In genomic region chr1:39130297-39130696, GRCh38 we compare ENCODE assay signal across 11 cellular contexts.
A peak's percentile ranks its signal among the peaks of the same experiment; 100 is the strongest.
DNase-seq lines count a peak whose midpoint lies in the region; ATAC-seq and TF ChIP-seq lines count a peak whose summit lies in the region.
"Had no signal": no experiment of that assay in that cellular context is flagged by ENCODE, and none has a peak within 500 bp of the region (broad histone marks: within the 10 kb centered on the region; RNA-seq: fewer than 3 reads in every experiment).

No MANE protein-coding gene starts in this region.

- no peak for TF ChIP-seq CTCF in A673 (conservative IDR thresholded peaks at IDR 0.05; ENCODE audit: low read depth, low read length)
- TF ChIP-seq CTCF in dorsolateral prefrontal cortex (IDR thresholded peaks at IDR 0.05 in 54 of 56, conservative IDR thresholded peaks at IDR 0.05 in 2 of 56; ENCODE audit: low read depth in 1 of 56, partially characterized antibody in 56 of 56), result no peak
- TF ChIP-seq CTCF in nephron (IDR thresholded peaks at IDR 0.05; ENCODE audit: unreplicated experiment in 3 of 3), result no peak

- POLR2A ChIA-PET in A673 (lab: Charles Lee; ENCODE audit: low non-redundant PET), result no interaction called here

- no peaks in the 10 kb centered on the region for H3K9me3 ChIP-seq in A673 (ENCODE audit: low read depth, low read length, poor library complexity, severe bottlenecking)

- CTCF ChIA-PET in A673 (lab: Charles Lee), result interaction anchor here (1.3 to 3.8 kb wide), 2 partner anchors 62 to 128 kb away, joined by 6 to 14 read pairs; no protein-coding TSS in a partner anchor

- intact Hi-C loops in A673 (cut with micrococcal nuclease; ENCODE audit: unreplicated experiment), result no loop called here
- intact Hi-C loops in dorsolateral prefrontal cortex (cut with DNase I), result no loop called here

- no peak overlapping the region for H3K4me3 ChIP-seq in A673 (ENCODE audit: low read depth, low read length, poor library complexity, severe bottlenecking)
- H3K4me3 ChIP-seq in dorsolateral prefrontal cortex, result no peak overlapping the region

- H3K9me3 Mint-ChIP-seq in nephron, result no peaks in the 10 kb centered on the region
- H3K9me3 Mint-ChIP-seq: stimulated activated naive CD8-positive, alpha-beta T cell treated with anti-CD3 and anti-CD28 coated beads, Interleukin-15, Interleukin-2, amounts not matched to agents 100 ng/mL and 50 ng/mL, for 24 hours had no signal

- H3K27me3 Mint-ChIP-seq in nephron (ENCODE audit: low read depth), result no peaks in the 10 kb centered on the region
- H3K27me3 Mint-ChIP-seq: stimulated activated naive CD8-positive, alpha-beta T cell treated with anti-CD3 and anti-CD28 coated beads, Interleukin-15, Interleukin-2, amounts not matched to agents 100 ng/mL and 50 ng/mL, for 24 hours had no signal

- peaks cover 64% of the 10 kb centered on the region for H3K4me1 Mint-ChIP-seq in nephron

- H3K27me3 ChIP-seq in A673 (replicated peaks; ENCODE audit: insufficient read depth, low read depth, low read length, poor library complexity), result no peaks in the 10 kb centered on the region
- no peaks in the 10 kb centered on the region for H3K27me3 ChIP-seq in dorsolateral prefrontal cortex

- H3K27ac ChIP-seq in A673 (ENCODE audit: low read depth, low read length, poor library complexity, severe bottlenecking) (peak overlapping the region; percentile 40), dorsolateral prefrontal cortex (peak overlapping the region in 46 of 59 donors; percentile 1 to 81 (median 48))
- H3K27ac ChIP-seq: WERI-Rb-1 had no signal

- BruUV-seq in A673 (replicated peaks; lab: Mats Ljungman, UMichigan), result no TSS peak

- no peak overlapping the region for H3K4me3 Mint-ChIP-seq in nephron
- H3K4me3 Mint-ChIP-seq: stimulated activated naive CD8-positive, alpha-beta T cell treated with anti-CD3 and anti-CD28 coated beads, Interleukin-15, Interleukin-2, amounts not matched to agents 100 ng/mL and 50 ng/mL, for 24 hours had no signal

- peaks cover 48% of the 10 kb centered on the region for H3K4me1 ChIP-seq in A673 (ENCODE audit: insufficient read depth, low read length, poor library complexity, severe bottlenecking)

- DNase-seq in A673 (ENCODE audit: low spot score) (no peak), NCI-H510A treated with DMSO at 0.1 percent for 48 hours (lab: John Stamatoyannopoulos, UW) (peak; percentile 98), dorsolateral prefrontal cortex (no peak), activated gamma-delta T cell (lab: John Stamatoyannopoulos, UW) (no peak), hepatic stellate cell (ENCODE audit: low spot score) (no peak), SK-N-DZ (ENCODE audit: low spot score) (no peak)
- DNase-seq: NCI-H524 treated with DMSO at 0.1 percent for 48 hours, WERI-Rb-1 had no signal

- H3K36me3 Mint-ChIP-seq in nephron (ENCODE audit: low read depth), result peaks cover 6% of the 10 kb centered on the region

- peak overlapping the region; percentile 42 to 88 (median 79) for H3K27ac Mint-ChIP-seq in nephron
- H3K27ac Mint-ChIP-seq: stimulated activated naive CD8-positive, alpha-beta T cell treated with anti-CD3 and anti-CD28 coated beads, Interleukin-15, Interleukin-2, amounts not matched to agents 100 ng/mL and 50 ng/mL, for 24 hours had no signal

- ATAC-seq in GM18502 (IDR thresholded peaks at IDR 0.05; ENCODE audit: poor library complexity, unreplicated experiment), result no peak

- H3K36me3 ChIP-seq in A673 (ENCODE audit: insufficient read depth, low read length, poor library complexity, severe bottlenecking), result no peaks in the 10 kb centered on the region
